8 cellular contexts compared by ENCODE assay signal in genomic region chr2:95159690-95160449, GRCh38. TPM values are rescaled to one million over a fixed set of nuclear protein-coding genes. Genes with fewer than 3 reads are reported as not detected.
DNase-seq lines count a peak whose midpoint lies in the region; ATAC-seq, FAIRE-seq and TF ChIP-seq lines count a peak whose summit lies in the region.

ZNF514 (minus strand) TSS chr2:95159848; CDS start chr2:95153253, 6,595 bp downstream.

- H4K20me1 ChIP-seq in mammary epithelial cell (ENCODE audit: insufficient read depth, low read length), result no peaks in the 10 kb centered on the region

- peak within 1 kb of the TSS; percentile 99 for H3K4me2 ChIP-seq in mammary epithelial cell (ENCODE audit: insufficient read depth, low read depth, low read length)

- peak within 1 kb of the TSS; percentile 76 to 91 (median 86) for H3K27ac Mint-ChIP-seq in immature natural killer cell

- peaks cover 16 to 22% (median 21%) of the 10 kb centered on the region in 3 donors for H3K36me3 Mint-ChIP-seq in immature natural killer cell

- H3K79me2 ChIP-seq in mammary epithelial cell (ENCODE audit: insufficient read depth, low read length), result peaks cover 22% of the 10 kb centered on the region

- FAIRE-seq in GM18507 (lab: Jason Lieb, UNC), result no peak

- peak; percentile 95 for ATAC-seq in HG02852 (IDR thresholded peaks at IDR 0.05; ENCODE audit: unreplicated experiment)

- H3K4me1 ChIP-seq in mammary epithelial cell (ENCODE audit: insufficient read depth, low read length), result peaks cover 13% of the 10 kb centered on the region

- intact Hi-C loops in mammary epithelial cell (cut with micrococcal nuclease), result no loop called here

- TF ChIP-seq CTCF in WERI-Rb-1 (IDR thresholded peaks at IDR 0.05; ENCODE audit: low read depth, low read length) (no peak), mammary epithelial cell (conservative IDR thresholded peaks at IDR 0.05 in 1 of 2, IDR thresholded peaks at IDR 0.05 in 1 of 2; ENCODE audit: extremely low read depth in 1 of 2, insufficient read depth in 1 of 2, low read depth in 1 of 2, low read length in 2 of 2) (no peak)

- peak within 1 kb of the TSS; percentile 84 to 90 (median 90) for H3K4me3 Mint-ChIP-seq in immature natural killer cell

- dilution Hi-C loops in mammary epithelial cell (cut with HindIII; ENCODE audit: low sequenced_read_pairs), result no loop called here

- in situ Hi-C loops in mammary epithelial cell (cut with MboI; ENCODE audit: low sequenced_read_pairs in 2 of 2), result no loop called here

- H3K9me3 ChIP-seq in WERI-Rb-1 (ENCODE audit: severe bottlenecking) (peaks cover 2% of the 10 kb centered on the region), mammary epithelial cell (replicated peaks; ENCODE audit: insufficient read depth, low read length) (peaks cover 8% of the 10 kb centered on the region)

- H3K9me3 Mint-ChIP-seq in immature natural killer cell, result peaks cover 0 to 7% (median 0%) of the 10 kb centered on the region in 6 donors

- CTCF ChIA-PET in mammary epithelial cell (lab: Charles Lee; ENCODE audit: low non-redundant PET), result no interaction called here

- peak within 1 kb of the TSS; percentile 99 for H2AFZ ChIP-seq in mammary epithelial cell (ENCODE audit: low read depth, low read length)

- no peaks in the 10 kb centered on the region for H3K27me3 ChIP-seq in WERI-Rb-1 (ENCODE audit: insufficient read depth, low read depth, severe bottlenecking)
- H3K27me3 ChIP-seq in mammary epithelial cell (ENCODE audit: insufficient read depth, low read length), result no peaks in the 10 kb centered on the region

- H3K27ac ChIP-seq in WERI-Rb-1 (peak within 1 kb of the TSS; percentile 78), mammary epithelial cell (ENCODE audit: insufficient read depth, low read depth, low read length) (no peak within 1 kb of the TSS), skin epidermis (peak within 1 kb of the TSS; percentile 19 to 92 (median 82))

- H3K27me3 Mint-ChIP-seq in immature natural killer cell (ENCODE audit: low read depth in 3 of 3), result peaks cover 0 to 2% (median 1%) of the 10 kb centered on the region in 3 donors

- no TSS peak for BruUV-seq in mammary epithelial cell (replicated peaks; lab: Mats Ljungman, UMichigan)

- H3K4me3 ChIP-seq in WERI-Rb-1 (ENCODE audit: low read depth, low read length) (peak within 1 kb of the TSS; percentile 79), mammary epithelial cell (replicated peaks in 1 of 3; ENCODE audit: insufficient read depth in 1 of 3, low read depth in 2 of 3, low read length in 3 of 3) (peak within 1 kb of the TSS; percentile 74 to 87 (median 82)), skin epidermis (peak within 1 kb of the TSS; percentile 52 to 85 (median 64))

- H3K9ac ChIP-seq in mammary epithelial cell (ENCODE audit: insufficient read depth, low read length), result peak within 1 kb of the TSS; percentile 35

- 35% methylated on average over 10 of the region's 64 CpGs for WGBS in mammary epithelial cell (ENCODE audit: low coverage, missing lambda C conversion rate)

- peaks cover 16 to 30% of the 10 kb centered on the region in 2 donors for H3K4me1 Mint-ChIP-seq in immature natural killer cell

- peaks cover 23% of the 10 kb centered on the region for H3K36me3 ChIP-seq in WERI-Rb-1
- peaks cover 4% of the 10 kb centered on the region for H3K36me3 ChIP-seq in mammary epithelial cell (ENCODE audit: insufficient read depth, low read length)

- DNase-seq in GM18507 (ENCODE audit: extremely low spot score, insufficient read length, low read depth), result peak; percentile 59
- DNase-seq in NCI-H1694 treated with DMSO at 0.1 percent for 48 hours (lab: John Stamatoyannopoulos, UW), result peak; percentile 18
- DNase-seq in WERI-Rb-1, result peak; percentile 76
- peak; percentile 54 for DNase-seq in mammary epithelial cell
- peak; percentile 82 to 84 (median 84) for DNase-seq in immature natural killer cell
- no peak for DNase-seq in NK-92 (lab: John Stamatoyannopoulos, UW; ENCODE audit: unreplicated experiment)

RNA-seq across cellular contexts. Expression of gene ZNF514, which starts in this region (rescaled TPM):
- total RNA-seq in mammary epithelial cell, result 10 to 100 TPM; 12.4 to 14.5 TPM
- 4.4 TPM for polyA plus RNA-seq in mammary epithelial cell
- polyA minus RNA-seq in mammary epithelial cell, result not detected
- polyA plus RNA-seq in immature natural killer cell, result 1 to 10 TPM; 2.5 to 8.4 (median 5.1) TPM
